Comparison of ENCODE assay signal across 18 cellular contexts in the genomic region with DNA sequence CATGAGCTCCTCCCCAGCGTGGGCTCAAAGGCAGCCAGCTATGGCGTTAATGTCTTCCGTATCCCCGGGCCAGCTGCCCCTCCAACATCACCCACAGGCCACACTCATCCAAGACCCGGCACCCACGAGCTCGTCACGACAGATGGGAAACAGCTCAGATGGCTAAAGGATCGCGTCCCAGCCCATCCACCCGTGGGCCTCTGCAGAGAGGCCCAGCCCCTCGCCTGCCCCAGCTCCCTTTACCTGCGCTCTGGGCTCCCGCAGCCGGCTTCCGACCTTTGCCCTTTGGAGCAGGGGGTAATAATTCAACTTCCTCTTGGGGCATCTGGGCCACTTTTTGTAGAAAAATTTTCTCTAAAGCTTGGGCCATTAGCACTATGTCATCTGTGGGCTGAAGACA.
"Had no signal": no experiment of that assay in that cellular context is flagged by ENCODE, and none has a peak within 500 bp of the region (broad histone marks: within the 10 kb centered on the region; RNA-seq: fewer than 3 reads in every experiment).

No MANE protein-coding gene starts in this region.

- H3K4me3 ChIP-seq: ascending aorta, colonic mucosa, esophagus squamous epithelium, gastrocnemius medialis, sigmoid colon, SK-N-MC, upper lobe of right lung had no signal

- DNase-seq: activated B cell treated with CpG ODN at 0.5 μM for 24 hours; activated CD4-positive, alpha-beta memory T cell treated with anti-CD3 and anti-CD28 coated beads for 36 hours; activated CD4-positive, alpha-beta T cell treated with anti-CD3 and anti-CD28 coated beads for 36 hours; activated gamma-delta T cell treated with Interleukin-2 at 50 U/mL for 16 hours; colonic mucosa; esophagus squamous epithelium; gastrocnemius medialis; head of caudate nucleus; islet precursor cell; nephron progenitor cell; stimulated activated CD4-positive, alpha-beta T cell treated with anti-CD3 and anti-CD28 coated beads, Interleukin-4, amount 100 ng/mL, for 24 hours; stimulated activated naive CD4-positive, alpha-beta T cell treated with Interleukin-2 at 50 U/mL for 16 hours; SW 1271; T-helper 17 cell; upper lobe of right lung had no signal

- H3K9me3 ChIP-seq: ascending aorta, colonic mucosa, esophagus squamous epithelium, gastrocnemius medialis, sigmoid colon, upper lobe of right lung had no signal

- H3K27ac ChIP-seq: ascending aorta, colonic mucosa, esophagus squamous epithelium, gastrocnemius medialis, sigmoid colon, SK-N-MC, upper lobe of right lung had no signal

- ATAC-seq: activated CD4-positive, alpha-beta T cell treated with anti-CD3 and anti-CD28 coated beads for 36 hours; gastrocnemius medialis; T-helper 17 cell; upper lobe of right lung had no signal

- H3K27me3 ChIP-seq: ascending aorta, colonic mucosa, esophagus squamous epithelium, gastrocnemius medialis, sigmoid colon, upper lobe of right lung had no signal
